Comparison of ENCODE assay signal across 12 cellular contexts in the genomic region with DNA sequence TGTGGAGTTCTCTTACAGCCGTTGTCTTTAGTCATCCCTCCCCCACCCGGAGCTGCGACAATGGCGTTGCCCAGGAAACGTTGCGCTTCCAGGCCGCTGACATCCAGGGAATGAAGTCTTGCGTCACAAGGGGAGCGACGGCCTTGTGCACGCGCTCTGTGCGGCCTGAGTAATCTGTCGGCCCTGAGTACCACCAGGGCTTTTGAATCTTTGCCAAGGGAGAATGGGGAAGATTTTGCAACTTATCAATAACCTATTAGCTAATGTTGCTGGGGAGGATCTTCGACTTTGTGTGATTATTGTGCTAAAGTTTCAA. TPM values are rescaled to one million over a fixed set of nuclear protein-coding genes. Genes with fewer than 3 reads are reported as not detected.
A peak's percentile ranks its signal among the peaks of the same experiment; 100 is the strongest.
DNase-seq lines count a peak whose midpoint lies in the region; ATAC-seq and TF ChIP-seq lines count a peak whose summit lies in the region.
"Had no signal": no experiment of that assay in that cellular context is flagged by ENCODE, and none has a peak within 500 bp of the region (broad histone marks: within the 10 kb centered on the region; RNA-seq: fewer than 3 reads in every experiment).

A gene (minus strand): TSS at position 62 of the 316 bp plus-strand sequence. CDS start 360 bp downstream, outside the sequence.

- H3K4me3 ChIP-seq in GM23338 (peak within 1 kb of the TSS; percentile 55), iPS-11a (ENCODE audit: low read depth, low read length) (peak within 1 kb of the TSS; percentile 39), spleen (peak within 1 kb of the TSS; percentile 26 to 74 (median 37))
- H3K4me3 ChIP-seq: body of pancreas had no signal

- no peak within 1 kb of the TSS for H3K27ac Mint-ChIP-seq in GM23338
- H3K27ac Mint-ChIP-seq in activated naive CD4-positive, alpha-beta T cell treated with anti-CD3 and anti-CD28 coated beads, Interleukin-2, amount 50 U/mL, for 72 hours, result peak within 1 kb of the TSS; percentile 70 to 82

- H3K36me3 ChIP-seq in GM23338 (ENCODE audit: insufficient read depth), result no peaks in the 10 kb centered on the region; the same call in 1 of the 2 replicates
- no peaks in the 10 kb centered on the region for H3K36me3 ChIP-seq in spleen

- ATAC-seq in GM23338, result no peak
- no peak for ATAC-seq in activated naive CD4-positive, alpha-beta T cell treated with anti-CD3 and anti-CD28 coated beads, Interleukin-2, amount 50 U/mL, for 72 hours
- ATAC-seq in HG03159 (IDR thresholded peaks at IDR 0.05; ENCODE audit: unreplicated experiment), result no peak
- ATAC-seq: SK-N-SH treated with all-trans-retinoic acid at 6 μM for 48 hours had no signal

- 0 out of 2 replicates have a peak, but pooled peaks cover 4% of the 10 kb centered on the region for H3K9me2 ChIP-seq in GM23338 (ENCODE audit: insufficient read depth)

- intact Hi-C loops in spleen (cut with DNase I; ENCODE audit: low total_unique reads), result no loop called here

- H3K4me3 Mint-ChIP-seq in GM23338, result peak within 1 kb of the TSS; percentile 61

- no peaks in the 10 kb centered on the region for H3K79me2 ChIP-seq in GM23338 (replicated peaks; ENCODE audit: insufficient read depth)

- WGBS in spleen, 5 donors, result 76 to 95% (median 91%) methylated on average over 15 of the region's 15 CpGs

- H3K27me3 ChIP-seq in GM23338 (ENCODE audit: insufficient read depth), result peaks cover 26% of the 10 kb centered on the region
- H3K27me3 ChIP-seq in spleen (replicated peaks in 1 of 7), result no peaks in the 10 kb centered on the region
- H3K27me3 ChIP-seq: body of pancreas had no signal

- 0 out of 2 replicates have a peak, but pooled peaks cover 6% of the 10 kb centered on the region for H3F3A ChIP-seq in GM23338 (replicated peaks; ENCODE audit: low read depth)

- H3K4me1 ChIP-seq in GM23338 (ENCODE audit: insufficient read depth), result no peaks in the 10 kb centered on the region
- H3K4me1 ChIP-seq in spleen, result peaks cover 0 to 38% (median 12%) of the 10 kb centered on the region in 6 donors

- no peak for DNase-seq in GM23338 (ENCODE audit: low spot score)
- DNase-seq in activated naive CD4-positive, alpha-beta T cell treated with anti-CD3 and anti-CD28 coated beads, Interleukin-2, amount 50 U/mL, for 72 hours (ENCODE audit: low spot score in 2 of 2), result no peak
- DNase-seq in spleen, result no peak
- no peak for DNase-seq in NCI-H2196 treated with DMSO at 0.1 percent for 48 hours (lab: John Stamatoyannopoulos, UW; ENCODE audit: unreplicated experiment)
- no peak for DNase-seq in central memory CD4-positive, alpha-beta T cell
- no peak for DNase-seq in DMS153 treated with DMSO at 0.1 percent for 48 hours (lab: John Stamatoyannopoulos, UW; ENCODE audit: unreplicated experiment)
- DNase-seq: NCI-H1694 treated with DMSO at 0.1 percent for 48 hours had no signal

- H3K4me2 ChIP-seq in GM23338, result peak within 1 kb of the TSS; percentile 75

- H3K27me3 Mint-ChIP-seq in GM23338 (ENCODE audit: insufficient read depth, low read depth, poor library complexity), result peaks cover 14% of the 10 kb centered on the region

- H3K36me3 Mint-ChIP-seq in GM23338 (ENCODE audit: low read depth), result peaks cover 14% of the 10 kb centered on the region
- peaks cover 21 to 42% of the 10 kb centered on the region in 2 donors for H3K36me3 Mint-ChIP-seq in activated naive CD4-positive, alpha-beta T cell treated with anti-CD3 and anti-CD28 coated beads, Interleukin-2, amount 50 U/mL, for 72 hours

- no peak for TF ChIP-seq CTCF in GM23338 (conservative IDR thresholded peaks at IDR 0.05; ENCODE audit: low read depth in 2 of 2)
- TF ChIP-seq CTCF in spleen (IDR thresholded peaks at IDR 0.05 in 8 of 11, conservative IDR thresholded peaks at IDR 0.05 in 3 of 11), result no peak

- no peaks in the 10 kb centered on the region; the same call in 2 of the 3 replicates for H3K4me1 Mint-ChIP-seq in GM23338

- H4K20me1 ChIP-seq in GM23338 (replicated peaks; ENCODE audit: insufficient read depth), result no peaks in the 10 kb centered on the region

- H3K9me3 Mint-ChIP-seq in GM23338, result peaks cover 37% of the 10 kb centered on the region
- H3K9me3 Mint-ChIP-seq in activated naive CD4-positive, alpha-beta T cell treated with anti-CD3 and anti-CD28 coated beads, Interleukin-2, amount 50 U/mL, for 72 hours, result peaks cover 25 to 38% of the 10 kb centered on the region in 2 donors

- H2AFZ ChIP-seq in GM23338, result peak within 1 kb of the TSS; percentile 95

- no peak for TF ChIP-seq POLR2A in spleen (IDR thresholded peaks at IDR 0.05)

- peaks cover 2 to 47% (median 16%) of the 10 kb centered on the region in 8 donors for H3K9me3 ChIP-seq in spleen
- H3K9me3 ChIP-seq: body of pancreas had no signal

- no peak within 1 kb of the TSS for H3K27ac ChIP-seq in GM23338 (ENCODE audit: low read depth)
- H3K27ac ChIP-seq in spleen, result peak within 1 kb of the TSS; percentile 27 to 88 (median 74)
- H3K27ac ChIP-seq: body of pancreas had no signal

TF ChIP-seq in GM23338, 12 proteins besides CTCF, POLR2A, EP300 and RAD21 (continues in another document):
- TF ChIP-seq STAT1 (IDR thresholded peaks at IDR 0.05; ENCODE audit: unreplicated experiment), result no peak
- TF ChIP-seq, protein P1, sequence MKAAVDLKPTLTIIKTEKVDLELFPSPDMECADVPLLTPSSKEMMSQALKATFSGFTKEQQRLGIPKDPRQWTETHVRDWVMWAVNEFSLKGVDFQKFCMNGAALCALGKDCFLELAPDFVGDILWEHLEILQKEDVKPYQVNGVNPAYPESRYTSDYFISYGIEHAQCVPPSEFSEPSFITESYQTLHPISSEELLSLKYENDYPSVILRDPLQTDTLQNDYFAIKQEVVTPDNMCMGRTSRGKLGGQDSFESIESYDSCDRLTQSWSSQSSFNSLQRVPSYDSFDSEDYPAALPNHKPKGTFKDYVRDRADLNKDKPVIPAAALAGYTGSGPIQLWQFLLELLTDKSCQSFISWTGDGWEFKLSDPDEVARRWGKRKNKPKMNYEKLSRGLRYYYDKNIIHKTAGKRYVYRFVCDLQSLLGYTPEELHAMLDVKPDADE (IDR thresholded peaks at IDR 0.05), result no peak
- no peak for TF ChIP-seq EZH2 (IDR thresholded peaks at IDR 0.05; ENCODE audit: low read depth, unreplicated experiment)
- TF ChIP-seq, protein P2, sequence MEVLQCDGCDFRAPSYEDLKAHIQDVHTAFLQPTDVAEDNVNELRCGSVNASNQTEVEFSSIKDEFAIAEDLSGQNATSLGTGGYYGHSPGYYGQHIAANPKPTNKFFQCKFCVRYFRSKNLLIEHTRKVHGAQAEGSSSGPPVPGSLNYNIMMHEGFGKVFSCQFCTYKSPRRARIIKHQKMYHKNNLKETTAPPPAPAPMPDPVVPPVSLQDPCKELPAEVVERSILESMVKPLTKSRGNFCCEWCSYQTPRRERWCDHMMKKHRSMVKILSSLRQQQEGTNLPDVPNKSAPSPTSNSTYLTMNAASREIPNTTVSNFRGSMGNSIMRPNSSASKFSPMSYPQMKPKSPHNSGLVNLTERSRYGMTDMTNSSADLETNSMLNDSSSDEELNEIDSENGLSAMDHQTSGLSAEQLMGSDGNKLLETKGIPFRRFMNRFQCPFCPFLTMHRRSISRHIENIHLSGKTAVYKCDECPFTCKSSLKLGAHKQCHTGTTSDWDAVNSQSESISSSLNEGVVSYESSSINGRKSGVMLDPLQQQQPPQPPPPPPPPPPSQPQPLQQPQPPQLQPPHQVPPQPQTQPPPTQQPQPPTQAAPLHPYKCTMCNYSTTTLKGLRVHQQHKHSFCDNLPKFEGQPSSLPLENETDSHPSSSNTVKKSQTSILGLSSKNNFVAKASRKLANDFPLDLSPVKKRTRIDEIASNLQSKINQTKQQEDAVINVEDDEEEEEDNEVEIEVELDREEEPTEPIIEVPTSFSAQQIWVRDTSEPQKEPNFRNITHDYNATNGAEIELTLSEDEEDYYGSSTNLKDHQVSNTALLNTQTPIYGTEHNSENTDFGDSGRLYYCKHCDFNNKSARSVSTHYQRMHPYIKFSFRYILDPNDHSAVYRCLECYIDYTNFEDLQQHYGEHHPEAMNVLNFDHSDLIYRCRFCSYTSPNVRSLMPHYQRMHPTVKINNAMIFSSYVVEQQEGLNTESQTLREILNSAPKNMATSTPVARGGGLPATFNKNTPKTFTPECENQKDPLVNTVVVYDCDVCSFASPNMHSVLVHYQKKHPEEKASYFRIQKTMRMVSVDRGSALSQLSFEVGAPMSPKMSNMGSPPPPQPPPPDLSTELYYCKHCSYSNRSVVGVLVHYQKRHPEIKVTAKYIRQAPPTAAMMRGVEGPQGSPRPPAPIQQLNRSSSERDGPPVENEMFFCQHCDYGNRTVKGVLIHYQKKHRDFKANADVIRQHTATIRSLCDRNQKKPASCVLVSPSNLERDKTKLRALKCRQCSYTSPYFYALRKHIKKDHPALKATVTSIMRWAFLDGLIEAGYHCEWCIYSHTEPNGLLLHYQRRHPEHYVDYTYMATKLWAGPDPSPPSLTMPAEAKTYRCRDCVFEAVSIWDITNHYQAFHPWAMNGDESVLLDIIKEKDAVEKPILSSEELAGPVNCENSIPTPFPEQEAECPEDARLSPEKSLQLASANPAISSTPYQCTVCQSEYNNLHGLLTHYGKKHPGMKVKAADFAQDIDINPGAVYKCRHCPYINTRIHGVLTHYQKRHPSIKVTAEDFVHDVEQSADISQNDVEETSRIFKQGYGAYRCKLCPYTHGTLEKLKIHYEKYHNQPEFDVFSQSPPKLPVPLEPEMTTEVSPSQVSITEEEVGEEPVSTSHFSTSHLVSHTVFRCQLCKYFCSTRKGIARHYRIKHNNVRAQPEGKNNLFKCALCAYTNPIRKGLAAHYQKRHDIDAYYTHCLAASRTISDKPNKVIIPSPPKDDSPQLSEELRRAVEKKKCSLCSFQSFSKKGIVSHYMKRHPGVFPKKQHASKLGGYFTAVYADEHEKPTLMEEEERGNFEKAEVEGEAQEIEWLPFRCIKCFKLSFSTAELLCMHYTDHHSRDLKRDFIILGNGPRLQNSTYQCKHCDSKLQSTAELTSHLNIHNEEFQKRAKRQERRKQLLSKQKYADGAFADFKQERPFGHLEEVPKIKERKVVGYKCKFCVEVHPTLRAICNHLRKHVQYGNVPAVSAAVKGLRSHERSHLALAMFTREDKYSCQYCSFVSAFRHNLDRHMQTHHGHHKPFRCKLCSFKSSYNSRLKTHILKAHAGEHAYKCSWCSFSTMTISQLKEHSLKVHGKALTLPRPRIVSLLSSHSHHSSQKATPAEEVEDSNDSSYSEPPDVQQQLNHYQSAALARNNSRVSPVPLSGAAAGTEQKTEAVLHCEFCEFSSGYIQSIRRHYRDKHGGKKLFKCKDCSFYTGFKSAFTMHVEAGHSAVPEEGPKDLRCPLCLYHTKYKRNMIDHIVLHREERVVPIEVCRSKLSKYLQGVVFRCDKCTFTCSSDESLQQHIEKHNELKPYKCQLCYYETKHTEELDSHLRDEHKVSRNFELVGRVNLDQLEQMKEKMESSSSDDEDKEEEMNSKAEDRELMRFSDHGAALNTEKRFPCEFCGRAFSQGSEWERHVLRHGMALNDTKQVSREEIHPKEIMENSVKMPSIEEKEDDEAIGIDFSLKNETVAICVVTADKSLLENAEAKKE (CRISPR knock-in tag; IDR thresholded peaks at IDR 0.05), result no peak

RNA-seq across cellular contexts. Expression of the gene that starts here (rescaled TPM):
- 1.3 and 1.4 TPM in 2 replicates for total RNA-seq in GM23338 (2014; rRNA removed; shearing (Covaris generic))
- polyA plus RNA-seq in GM23338 (2016; fragmentation: Nextera tagmentation; extraction: Ambion mirVana) (0.43 and 0.47 TPM in 2 replicates), spleen (under 1 TPM; 0.02 to 0.13 (median 0.11) TPM)
- under 1 TPM in 1 of 2 donors, not detected in 1; 0.14 TPM for total RNA-seq in activated naive CD4-positive, alpha-beta T cell treated with anti-CD3 and anti-CD28 coated beads, Interleukin-2, amount 50 U/mL, for 72 hours
- total RNA-seq in spleen, result under 1 TPM in 5 of 7 donors, not detected in 2; 0.09 to 0.27 (median 0.20) TPM
- total RNA-seq: body of pancreas, left lobe of liver had no signal
